In the genomic region with DNA sequence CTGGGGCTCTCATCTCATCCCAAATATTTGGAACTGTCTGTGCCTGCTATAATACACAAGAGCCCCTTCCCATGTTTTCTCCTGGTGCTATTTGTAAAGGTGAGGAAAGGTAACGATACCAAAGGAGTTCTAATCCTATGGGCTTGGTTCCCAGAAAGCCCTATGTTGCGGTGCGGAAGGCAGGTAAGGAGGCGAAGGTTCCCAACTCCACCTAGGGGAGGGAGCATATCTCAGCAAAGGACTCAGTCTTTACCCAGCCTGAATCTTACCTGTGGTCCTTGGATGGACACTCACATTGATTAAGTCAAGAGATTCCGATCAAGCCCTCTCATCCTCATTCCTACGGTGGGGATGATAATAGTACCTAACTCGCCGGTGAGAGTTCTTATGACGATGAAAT, we compare ENCODE assay signal across 1 cellular context.
TF ChIP-seq lines count a peak whose summit lies in the region.

No MANE protein-coding gene starts in this region.

TF ChIP-seq in WTC11, 78 proteins besides CTCF, POLR2A, EP300 and RAD21 (continued from another document):
- no peak for TF ChIP-seq AR (CRISPR knock-in tag; IDR thresholded peaks at IDR 0.05)
- TF ChIP-seq ZNF423 (CRISPR knock-in tag; IDR thresholded peaks at IDR 0.05) = no peak
- no peak for TF ChIP-seq KAT7 (CRISPR knock-in tag; IDR thresholded peaks at IDR 0.05; ENCODE audit: borderline replicate concordance)
- TF ChIP-seq ATF6 (CRISPR knock-in tag; IDR thresholded peaks at IDR 0.05) = no peak
- no peak for TF ChIP-seq SP1 (CRISPR knock-in tag; conservative IDR thresholded peaks at IDR 0.05)
- TF ChIP-seq MLX (CRISPR knock-in tag; IDR thresholded peaks at IDR 0.05) = no peak
- no peak for TF ChIP-seq ATF3 (CRISPR knock-in tag; conservative IDR thresholded peaks at IDR 0.05)
TF ChIP-seq in WTC11: peak in this region for 0.
